In genomic region chr7:141071260-141071854, GRCh38 we compare ENCODE assay signal across 9 cellular contexts. TPM values are rescaled to one million over a fixed set of nuclear protein-coding genes. Genes with fewer than 3 reads are reported as not detected.
A peak's percentile ranks its signal among the peaks of the same experiment; 100 is the strongest.
DNase-seq lines count a peak whose midpoint lies in the region; ATAC-seq, FAIRE-seq and TF ChIP-seq lines count a peak whose summit lies in the region.
"Had no signal": no experiment of that assay in that cellular context is flagged by ENCODE, and none has a peak within 500 bp of the region (broad histone marks: within the 10 kb centered on the region; RNA-seq: fewer than 3 reads in every experiment).

No MANE protein-coding gene starts in this region.

- H3K27me3 ChIP-seq in NT2/D1 (ENCODE audit: insufficient read depth, insufficient read length) (peaks cover 59% of the 10 kb centered on the region), adipocyte (replicated peaks; ENCODE audit: control insufficient read depth, insufficient read depth, low read length) (peaks cover 48% of the 10 kb centered on the region), left ventricle myocardium inferior (ENCODE audit: low read depth) (peaks cover 84% of the 10 kb centered on the region), psoas muscle (ENCODE audit: insufficient read depth in 3 of 3, low read length in 2 of 3) (peaks cover 0 to 20% (median 5%) of the 10 kb centered on the region in 3 donors)

- peak overlapping the region; percentile 33 for H3K4me3 ChIP-seq in AG09309 (ENCODE audit: control insufficient read depth, low read depth, low read length)
- H3K4me3 ChIP-seq in NT2/D1 (ENCODE audit: insufficient read length, low read depth) = peak overlapping the region; percentile 62
- peak overlapping the region; percentile 79 for H3K4me3 ChIP-seq in adipocyte (ENCODE audit: low read length)
- H3K4me3 ChIP-seq in left ventricle myocardium inferior = peak overlapping the region; percentile 71
- peak overlapping the region; percentile 79 for H3K4me3 ChIP-seq in psoas muscle

- TF ChIP-seq POLR2A in GM12892 (IDR thresholded peaks at IDR 0.05; ENCODE audit: low read depth, low read length) = no peak

- H3K9me3 Mint-ChIP-seq in HFFc6 = no peaks in the 10 kb centered on the region

- H3K36me3 ChIP-seq in NT2/D1 (ENCODE audit: insufficient read depth, insufficient read length, low read length) (no peaks in the 10 kb centered on the region), adipocyte (ENCODE audit: control insufficient read depth, insufficient read depth, low read length, severe bottlenecking) (no peaks in the 10 kb centered on the region), left ventricle myocardium inferior (no peaks in the 10 kb centered on the region), psoas muscle (ENCODE audit: insufficient read depth in 1 of 2, low read depth in 1 of 2) (no peaks in the 10 kb centered on the region)

- H3K4me1 ChIP-seq in NT2/D1 (ENCODE audit: insufficient read depth, insufficient read length) (no peaks in the 10 kb centered on the region), adipocyte (ENCODE audit: control insufficient read depth, insufficient read depth, low read length) (peaks cover 21% of the 10 kb centered on the region), left ventricle myocardium inferior (peaks cover 43% of the 10 kb centered on the region), psoas muscle (peaks cover 7% of the 10 kb centered on the region)

- H3K27me3 Mint-ChIP-seq in HFFc6 (ENCODE audit: insufficient read depth) = peaks cover 12% of the 10 kb centered on the region; the same call in 1 of the 2 replicates

- no peak for FAIRE-seq in GM12892 (lab: Jason Lieb, UNC)
- FAIRE-seq: endothelial cell of umbilical vein had no signal

- H3K9ac ChIP-seq in NT2/D1 (ENCODE audit: insufficient read length, low read depth) (peak overlapping the region; percentile 44), adipocyte (ENCODE audit: low read length) (peak overlapping the region; percentile 69)

- peak overlapping the region; percentile 87 for H3K4me3 Mint-ChIP-seq in HFFc6

- H3K27ac ChIP-seq in left ventricle myocardium inferior (replicated peaks) = no peak overlapping the region
- H3K27ac ChIP-seq in psoas muscle = no peak overlapping the region

- 0 to 2% (median 1%) methylated on average over 30 of the region's 30 CpGs for WGBS in psoas muscle, 3 donors

- peak overlapping the region; percentile 3; the same call in 1 of the 2 replicates for H3K27ac Mint-ChIP-seq in HFFc6

- TF ChIP-seq CTCF in AG09309 (IDR thresholded peaks at IDR 0.05; ENCODE audit: control insufficient read depth, insufficient read depth, low read depth, low read length, missing control alignments) (peak; percentile 9), HFFc6 (IDR thresholded peaks at IDR 0.05) (no peak), left ventricle myocardium inferior (IDR thresholded peaks at IDR 0.05; ENCODE audit: borderline replicate concordance) (peak; percentile 24), psoas muscle (IDR thresholded peaks at IDR 0.05) (no peak)

- ATAC-seq in psoas muscle (peak in 3 of 4 donors; percentile 13 to 46 (median 42)), HG03196 (IDR thresholded peaks at IDR 0.05; ENCODE audit: unreplicated experiment) (no peak)

- intact Hi-C loops in left ventricle myocardium inferior (cut with micrococcal nuclease) = no loop called here
- intact Hi-C loops in psoas muscle (cut with DNase I) = loop anchor here (5.0 to 10.0 kb wide), 2 partner anchors 461 to 463 kb away; no protein-coding TSS in a partner anchor

- peaks cover 23% of the 10 kb centered on the region for H3K4me1 Mint-ChIP-seq in HFFc6 (ENCODE audit: low read depth)

- no peaks in the 10 kb centered on the region for H3K36me3 Mint-ChIP-seq in HFFc6 (ENCODE audit: low read depth)

- DNase-seq in AG09309 (ENCODE audit: low read depth) (no peak), HFFc6 (no peak), NT2/D1 (ENCODE audit: low read depth, low spot score) (peak; percentile 71), adipocyte (ENCODE audit: low read depth) (peak; percentile 56), left ventricle myocardium inferior (peak; percentile 38), psoas muscle (peak; percentile 35 to 74), GM12892 (ENCODE audit: insufficient read length) (no peak)

- H3K9me3 ChIP-seq in NT2/D1 (ENCODE audit: insufficient read depth, low read length) (no peaks in the 10 kb centered on the region), adipocyte (ENCODE audit: control insufficient read depth, low read length) (no peaks in the 10 kb centered on the region), left ventricle myocardium inferior (replicated peaks) (no peaks in the 10 kb centered on the region), psoas muscle (no peaks in the 10 kb centered on the region)

RNA-seq across cellular contexts. Expression of gene TMEM178B, which starts 2.5 kb away (rescaled TPM):
- total RNA-seq in HFFc6 (2021; fragmentation: NEBNext Ultra II Directional; extraction: Animal tissue kit (Norgen Biotek cat#: 25700)) = 1 to 10 TPM; 2.8 to 8.4 (median 6.6) TPM
- 35.9 TPM for total RNA-seq in left ventricle myocardium inferior
- total RNA-seq in psoas muscle = 1 to 10 TPM; 1.6 to 4.8 (median 3.7) TPM
- polyA plus RNA-seq in psoas muscle = under 1 TPM; 0.13 to 0.58 (median 0.17) TPM
- polyA plus RNA-seq in GM12892 (2012; ENCODE audit: missing spikeins) = 0.61 TPM
- total RNA-seq: endothelial cell of umbilical vein had no signal
- polyA plus RNA-seq: endothelial cell of umbilical vein had no signal

RNA-seq across cellular contexts. Expression of gene MRPS33, which starts 56.6 kb away (rescaled TPM):
- total RNA-seq in HFFc6 (2021; fragmentation: NEBNext Ultra II Directional; extraction: Animal tissue kit (Norgen Biotek cat#: 25700)) = 10 to 100 TPM; 61.7 to 78.9 (median 68.1) TPM
- total RNA-seq in left ventricle myocardium inferior = 123 TPM
- total RNA-seq in psoas muscle = 100 to 1,000 TPM in 2 of 4 donors, 10 to 100 TPM in 2; 70.5 to 105 (median 93.7) TPM
- 100 to 1,000 TPM in 2 of 3 donors, 10 to 100 TPM in 1; 96.5 to 131 (median 124) TPM for polyA plus RNA-seq in psoas muscle
- 140 TPM for polyA plus RNA-seq in GM12892 (2012; ENCODE audit: missing spikeins)

Comparison
In these comparisons a context has a peak if more than half of its experiments do, and no peak if none do; other contexts are left out.
1. DNase-seq: peak in NT2/D1 (single experiment), adipocyte (single experiment), left ventricle myocardium inferior (single experiment) and psoas muscle (2 of 2); none in AG09309 (single experiment), HFFc6 (single experiment) and GM12892 (single experiment).
2. CTCF ChIP-seq: peak in AG09309 (single experiment) and left ventricle myocardium inferior (single experiment); none in HFFc6 (single experiment) and psoas muscle (single experiment).
3. Peak in every context shown above with its lines, with median percentiles within 50 percentile points of each other: H3K4me3 ChIP-seq.